Comparison of ENCODE assay signal across 17 cellular contexts in genomic region chr16:86885139-86885538, GRCh38.
DNase-seq lines count a peak whose midpoint lies in the region; ATAC-seq, FAIRE-seq and TF ChIP-seq lines count a peak whose summit lies in the region.
"Had no signal": no experiment of that assay in that cellular context is flagged by ENCODE, and none has a peak within 500 bp of the region (broad histone marks: within the 10 kb centered on the region; RNA-seq: fewer than 3 reads in every experiment).

No MANE protein-coding gene starts in this region.

- H2BK12ac ChIP-seq in neuronal stem cell (ENCODE audit: low read length) = no peak overlapping the region

- H3K79me1 ChIP-seq in neuronal stem cell (ENCODE audit: low read depth, low read length) = no peaks in the 10 kb centered on the region

- peaks cover 18% of the 10 kb centered on the region for H3K4me1 Mint-ChIP-seq in astrocyte (ENCODE audit: low read depth, unreplicated experiment)
- H3K4me1 Mint-ChIP-seq in activated CD4-positive, alpha-beta T cell treated with anti-CD3 and anti-CD28 coated beads for 36 hours = no peaks in the 10 kb centered on the region
- H3K4me1 Mint-ChIP-seq: CD4-positive, alpha-beta memory T cell had no signal

- H4K8ac ChIP-seq in neuronal stem cell (ENCODE audit: low read depth, low read length) = no peak overlapping the region

- H3K27ac ChIP-seq in astrocyte (ENCODE audit: low read depth, low read length) (no peak overlapping the region), neuronal stem cell (replicated peaks; ENCODE audit: low read length) (no peak overlapping the region)

- intact Hi-C loops in activated CD4-positive, alpha-beta T cell treated with anti-CD3 and anti-CD28 coated beads for 36 hours (cut with DNase I, micrococcal nuclease) = no loop called here

- H3K4me3 ChIP-seq in astrocyte (ENCODE audit: insufficient read depth, low read depth, low read length) = no peak overlapping the region
- no peak overlapping the region for H3K4me3 ChIP-seq in neuronal stem cell (ENCODE audit: low read length in 2 of 2)
- H3K4me3 ChIP-seq: GM23338 had no signal

- no peak for FAIRE-seq in astrocyte (lab: Jason Lieb, UNC)
- no peak for FAIRE-seq in HTR-8/SVneo (lab: Jason Lieb, UNC)
- FAIRE-seq: GM12892, GM19239 had no signal

- H3K36me3 ChIP-seq in astrocyte (ENCODE audit: insufficient read depth, low read length) (no peaks in the 10 kb centered on the region), neuronal stem cell (replicated peaks in 1 of 2; ENCODE audit: control insufficient read depth in 2 of 2, insufficient read depth in 2 of 2, low read length in 2 of 2) (no peaks in the 10 kb centered on the region)

- peaks cover 23% of the 10 kb centered on the region for H3K27me3 Mint-ChIP-seq in astrocyte (ENCODE audit: low read depth, unreplicated experiment)
- H3K27me3 Mint-ChIP-seq in activated CD4-positive, alpha-beta T cell treated with anti-CD3 and anti-CD28 coated beads for 36 hours = peaks cover 9% of the 10 kb centered on the region

- no peak overlapping the region for H2BK5ac ChIP-seq in neuronal stem cell (ENCODE audit: low read length)

- DNase-seq in astrocyte (ENCODE audit: low read depth) (no peak), islet precursor cell (peak; percentile 22), neuronal stem cell (ENCODE audit: low spot score) (no peak), HTR-8/SVneo (ENCODE audit: insufficient read length, low spot score) (no peak)
- no peak for DNase-seq in activated CD4-positive, alpha-beta T cell treated with anti-CD3 and anti-CD28 coated beads for 36 hours
- DNase-seq: C1 segment of cervical spinal cord; Calu3; CD4-positive, alpha-beta memory T cell; COR-L47; DMS53; DMS79 treated with DMSO at 0.1 percent for 48 hours; H9 had no signal

- H3K9me3 ChIP-seq in astrocyte (ENCODE audit: insufficient read depth, low read depth, low read length) (no peaks in the 10 kb centered on the region), neuronal stem cell (replicated peaks in 1 of 2; ENCODE audit: control insufficient read depth in 2 of 2, insufficient read depth in 1 of 2, low read depth in 1 of 2, low read length in 2 of 2) (no peaks in the 10 kb centered on the region)

- H3K9ac ChIP-seq in astrocyte (ENCODE audit: low read length) (no peak overlapping the region), neuronal stem cell (ENCODE audit: low read depth, low read length, poor library complexity) (no peak overlapping the region)

- no CpG with 5 or more reads among the region's 6 CpGs for WGBS in neuronal stem cell (ENCODE audit: extremely low coverage in 2 of 2, insufficient read length in 2 of 2, insufficient replicate concordance in 1 of 2), 2 donors

- H2BK15ac ChIP-seq in neuronal stem cell (ENCODE audit: low read length) = no peak overlapping the region

- no peak overlapping the region for H3K23ac ChIP-seq in neuronal stem cell (ENCODE audit: low read depth, low read length, poor library complexity)

- H3K27me3 ChIP-seq in astrocyte (ENCODE audit: insufficient read depth, low read length) (no peaks in the 10 kb centered on the region), neuronal stem cell (ENCODE audit: control insufficient read depth in 3 of 3, insufficient read depth in 3 of 3, low read depth in 1 of 3, low read length in 3 of 3) (peaks cover 0 to 7% (median 0%) of the 10 kb centered on the region in 3 experiments)

- no peak overlapping the region for H2AFZ ChIP-seq in astrocyte (ENCODE audit: low read depth, low read length)
- H2AFZ ChIP-seq in neuronal stem cell (ENCODE audit: low read length) = no peak overlapping the region
- H2AFZ ChIP-seq: GM23338 had no signal

- no peak for TF ChIP-seq CTCF in astrocyte (IDR thresholded peaks at IDR 0.05; ENCODE audit: insufficient read depth, low read depth, low read length)

- ATAC-seq in activated CD4-positive, alpha-beta T cell treated with anti-CD3 and anti-CD28 coated beads for 36 hours = no peak
- no peak for ATAC-seq in activated CD4-positive, CD25-positive, alpha-beta regulatory T cell treated with anti-CD3 and anti-CD28 coated beads, Interleukin-2, amount 50 U/mL, for 24 hours
- ATAC-seq: HCT116 had no signal

- H3K18ac ChIP-seq in neuronal stem cell (ENCODE audit: low read length) = peak overlapping the region; percentile 39

- H2AK5ac ChIP-seq in neuronal stem cell (ENCODE audit: low read depth, low read length) = no peak overlapping the region

- H3K79me2 ChIP-seq in astrocyte (ENCODE audit: insufficient read depth, low read length) = no peaks in the 10 kb centered on the region

- H3K4me3 Mint-ChIP-seq in astrocyte (ENCODE audit: unreplicated experiment) = no peak overlapping the region
- no peak overlapping the region for H3K4me3 Mint-ChIP-seq in activated CD4-positive, alpha-beta T cell treated with anti-CD3 and anti-CD28 coated beads for 36 hours
- H3K4me3 Mint-ChIP-seq: CD4-positive, alpha-beta memory T cell; GM23338; H9 had no signal

- no peak overlapping the region for H3K4ac ChIP-seq in neuronal stem cell (ENCODE audit: low read length)

- H2BK120ac ChIP-seq in neuronal stem cell (ENCODE audit: low read depth, low read length) = no peak overlapping the region

- no peak overlapping the region for H4K91ac ChIP-seq in neuronal stem cell (ENCODE audit: low read depth, low read length, poor library complexity)

- H3K27ac Mint-ChIP-seq in astrocyte (ENCODE audit: unreplicated experiment) = peak overlapping the region; percentile 26
- H3K27ac Mint-ChIP-seq in activated CD4-positive, alpha-beta T cell treated with anti-CD3 and anti-CD28 coated beads for 36 hours = no peak overlapping the region
- H3K27ac Mint-ChIP-seq: CD4-positive, alpha-beta memory T cell; GM23338 had no signal

- H3K4me1 ChIP-seq in astrocyte (ENCODE audit: insufficient read depth, low read length) (peaks cover 7% of the 10 kb centered on the region), neuronal stem cell (ENCODE audit: control insufficient read depth in 2 of 2, insufficient read depth in 1 of 2, low read depth in 1 of 2, low read length in 2 of 2) (peaks cover 0 to 8% of the 10 kb centered on the region in 2 donors)

- no peaks in the 10 kb centered on the region for H3K36me3 Mint-ChIP-seq in astrocyte (ENCODE audit: low read depth, unreplicated experiment)
- H3K36me3 Mint-ChIP-seq in activated CD4-positive, alpha-beta T cell treated with anti-CD3 and anti-CD28 coated beads for 36 hours (ENCODE audit: low read depth) = no peaks in the 10 kb centered on the region
- H3K36me3 Mint-ChIP-seq: CD4-positive, alpha-beta memory T cell had no signal

- H4K20me1 ChIP-seq in astrocyte (ENCODE audit: insufficient read depth, low read length) = no peaks in the 10 kb centered on the region

- H3K4me2 ChIP-seq in astrocyte (ENCODE audit: low read length) = no peak overlapping the region
- H3K4me2 ChIP-seq in neuronal stem cell (ENCODE audit: insufficient read depth, low read length, poor library complexity, severe bottlenecking) = no peak overlapping the region
- H3K4me2 ChIP-seq: GM23338 had no signal

- H3K14ac ChIP-seq in neuronal stem cell (ENCODE audit: low read length) = no peak overlapping the region

- POLR2A ChIA-PET in activated CD4-positive, alpha-beta T cell treated with anti-CD3 and anti-CD28 coated beads for 36 hours (lab: Charles Lee) = no interaction called here

- peaks cover 2% of the 10 kb centered on the region for H3K9me3 Mint-ChIP-seq in astrocyte (ENCODE audit: unreplicated experiment)
- no peaks in the 10 kb centered on the region for H3K9me3 Mint-ChIP-seq in activated CD4-positive, alpha-beta T cell treated with anti-CD3 and anti-CD28 coated beads for 36 hours (ENCODE audit: low read depth)
- H3K9me3 Mint-ChIP-seq: GM23338, H9 had no signal

- CTCF ChIA-PET in activated CD4-positive, alpha-beta T cell treated with anti-CD3 and anti-CD28 coated beads for 36 hours (lab: Charles Lee) = no interaction called here
